In genomic region chr1:203187306-203188264, GRCh38 we compare ENCODE assay signal across 17 cellular contexts. TPM values are rescaled to one million over a fixed set of nuclear protein-coding genes. Genes with fewer than 3 reads are reported as not detected.
DNase-seq lines count a peak whose midpoint lies in the region; TF ChIP-seq lines count a peak whose summit lies in the region.
"Had no signal": no experiment of that assay in that cellular context is flagged by ENCODE, and none has a peak within 500 bp of the region (broad histone marks: within the 10 kb centered on the region; RNA-seq: fewer than 3 reads in every experiment).

No MANE protein-coding gene starts in this region.

- no peaks in the 10 kb centered on the region for H3K9me2 ChIP-seq in hepatocyte (replicated peaks; ENCODE audit: insufficient read depth)

- no peak overlapping the region for H2AFZ ChIP-seq in hepatocyte

- peak overlapping the region; percentile 39 for H3K9ac ChIP-seq in adipocyte (ENCODE audit: low read length)
- H3K9ac ChIP-seq: KMS-11 had no signal

- TF ChIP-seq CTCF in CD14-positive monocyte (IDR thresholded peaks at IDR 0.05) (no peak), hepatocyte (IDR thresholded peaks at IDR 0.05; ENCODE audit: poor library complexity) (no peak)

- no peak overlapping the region for H3K4me2 ChIP-seq in hepatocyte
- H3K4me2 ChIP-seq: KMS-11 had no signal

- WGBS in hepatocyte (ENCODE audit: low lambda C conversion rate, missing lambda C conversion rate): 55% methylated on average over 10 of the region's 10 CpGs

- H3K27me3 Mint-ChIP-seq in CD14-positive monocyte (ENCODE audit: low read depth in 3 of 3): peaks cover 3 to 19% (median 6%) of the 10 kb centered on the region in 3 donors

- no peaks in the 10 kb centered on the region for H3K36me3 Mint-ChIP-seq in CD14-positive monocyte
- H3K36me3 Mint-ChIP-seq: activated naive CD4-positive, alpha-beta T cell treated with anti-CD3 and anti-CD28 coated beads, Interleukin-2, amount 50 U/mL, for 72 hours had no signal

- H3K4me1 ChIP-seq in adipocyte (ENCODE audit: control insufficient read depth, insufficient read depth, low read length) (peaks cover 16% of the 10 kb centered on the region), hepatocyte (ENCODE audit: insufficient read depth) (peaks cover 14% of the 10 kb centered on the region)

- DNase-seq in CD14-positive monocyte (ENCODE audit: low spot score) (peak; percentile 9), adipocyte (ENCODE audit: low read depth) (no peak), hepatocyte (ENCODE audit: low spot score) (no peak), pons (ENCODE audit: low spot score) (peak; percentile 65), NCI-H226 (no peak), DMS153 (lab: John Stamatoyannopoulos, UW) (no peak), HCEC 1CT (no peak)
- no peak for DNase-seq in stimulated activated CD8-positive, alpha-beta memory T cell treated with anti-CD3 and anti-CD28 coated beads, Interleukin-4, amount 100 ng/mL, for 48 hours
- DNase-seq: activated CD4-positive, alpha-beta T cell treated with anti-CD3 and anti-CD28 coated beads for 36 hours; COR-L47; foreskin fibroblast; stimulated activated naive CD8-positive, alpha-beta T cell treated with anti-CD3 and anti-CD28 coated beads, Interleukin-15, Interleukin-2, amounts not matched to agents 100 U/mL and 50 U/mL, for 24 hours had no signal

- H3K27ac Mint-ChIP-seq in CD14-positive monocyte: no peak overlapping the region
- H3K27ac Mint-ChIP-seq: activated CD4-positive, alpha-beta T cell treated with anti-CD3 and anti-CD28 coated beads for 36 hours; activated naive CD4-positive, alpha-beta T cell treated with anti-CD3 and anti-CD28 coated beads, Interleukin-2, amount 50 U/mL, for 72 hours had no signal

- H3K27me3 ChIP-seq in adipocyte (replicated peaks; ENCODE audit: control insufficient read depth, insufficient read depth, low read length) (no peaks in the 10 kb centered on the region), hepatocyte (no peaks in the 10 kb centered on the region)
- H3K27me3 ChIP-seq: cardiac muscle cell had no signal

- H3K9me3 ChIP-seq in adipocyte (ENCODE audit: control insufficient read depth, low read length): no peaks in the 10 kb centered on the region
- H3K9me3 ChIP-seq in hepatocyte (ENCODE audit: low read depth): no peaks in the 10 kb centered on the region

- H3K9me3 Mint-ChIP-seq in CD14-positive monocyte: no peaks in the 10 kb centered on the region
- H3K9me3 Mint-ChIP-seq: activated naive CD4-positive, alpha-beta T cell treated with anti-CD3 and anti-CD28 coated beads, Interleukin-2, amount 50 U/mL, for 72 hours had no signal

- peak overlapping the region; percentile 14 for H3K27ac ChIP-seq in hepatocyte
- H3K27ac ChIP-seq: cardiac muscle cell, KMS-11 had no signal

- H3K4me3 Mint-ChIP-seq in CD14-positive monocyte: peak overlapping the region in 1 of 2 donors; percentile 35
- H3K4me3 Mint-ChIP-seq: activated CD4-positive, alpha-beta T cell treated with anti-CD3 and anti-CD28 coated beads for 36 hours had no signal

- intact Hi-C loops in CD14-positive monocyte (cut with micrococcal nuclease): no loop called here

- no peak overlapping the region for H3K4me3 ChIP-seq in adipocyte (ENCODE audit: low read length)
- H3K4me3 ChIP-seq in hepatocyte: no peak overlapping the region
- H3K4me3 ChIP-seq: cardiac muscle cell had no signal

- no peaks in the 10 kb centered on the region for H3K79me2 ChIP-seq in hepatocyte

- H4K20me1 ChIP-seq in hepatocyte (ENCODE audit: insufficient read depth, poor library complexity, severe bottlenecking): no peaks in the 10 kb centered on the region

- no peaks in the 10 kb centered on the region for H3K36me3 ChIP-seq in adipocyte (ENCODE audit: control insufficient read depth, insufficient read depth, low read length, severe bottlenecking)
- H3K36me3 ChIP-seq in hepatocyte (replicated peaks; ENCODE audit: insufficient read depth, low read depth): no peaks in the 10 kb centered on the region
- H3K36me3 ChIP-seq: cardiac muscle cell had no signal

- peaks cover 22% of the 10 kb centered on the region for H3K4me1 Mint-ChIP-seq in CD14-positive monocyte

RNA-seq across cellular contexts. Expression of gene CHI3L1, which starts 1.1 kb away (rescaled TPM):
- under 1 TPM; 0.37 to 0.43 TPM for polyA plus RNA-seq in CD14-positive monocyte
- 8.4 and 12.8 TPM in 2 replicates for total RNA-seq in hepatocyte
- 21.8 and 25.3 TPM in 2 replicates for polyA plus RNA-seq in hepatocyte
- total RNA-seq: cardiac muscle cell; T-helper 2 cell treated with Interferon-gamma antibody and Interleukin-4, amounts not matched to agents 100 ng/mL and 5 ng/mL, for 36 hours had no signal

RNA-seq across cellular contexts. Expression of gene MYBPH, which starts 12.0 kb away (rescaled TPM):
- polyA plus RNA-seq in CD14-positive monocyte: under 1 TPM; 0.16 to 0.52 TPM
- not detected in 2 replicates for total RNA-seq in hepatocyte
- polyA plus RNA-seq in hepatocyte: 0.70 TPM in 1 of 2 replicates, not detected in the other
- total RNA-seq: activated CD4-positive, alpha-beta T cell treated with anti-CD3 and anti-CD28 coated beads for 36 hours; activated naive CD4-positive, alpha-beta T cell treated with anti-CD3 and anti-CD28 coated beads, Interleukin-2, amount 50 U/mL, for 72 hours; occipital lobe; T-helper 2 cell treated with Interferon-gamma antibody and Interleukin-4, amounts not matched to agents 100 ng/mL and 5 ng/mL, for 36 hours had no signal

RNA-seq across cellular contexts. Expression of gene CHIT1, which starts 41.9 kb away (rescaled TPM):
- under 1 TPM in 1 of 2 donors, not detected in 1; 0.51 TPM for polyA plus RNA-seq in CD14-positive monocyte
- 0.20 and 0.93 TPM in 2 replicates for total RNA-seq in hepatocyte
- polyA plus RNA-seq in hepatocyte: 0.30 and 1.1 TPM in 2 replicates
- total RNA-seq: occipital lobe had no signal
- polyA plus RNA-seq: cardiac muscle cell had no signal

Comparison
In these comparisons a context has a peak if more than half of its experiments do, and no peak if none do; other contexts are left out.
1. DNase-seq: peak in CD14-positive monocyte (single experiment) and pons (single experiment); none in adipocyte (single experiment), hepatocyte (single experiment), NCI-H226 (single experiment), DMS153 (single experiment), HCEC 1CT (single experiment) and stimulated activated CD8-positive, alpha-beta memory T cell treated with anti-CD3 and anti-CD28 coated beads, Interleukin-4, amount 100 ng/mL, for 48 hours (single experiment).
2. RNA of gene CHI3L1, which starts 1.1 kb away (polyA plus RNA-seq): 21.8 to 25.3 TPM in hepatocyte; 0.37 to 0.43 TPM in CD14-positive monocyte; every median in the first group is over 10 times any median in the second.